Comparison of ENCODE assay signal across 8 cellular contexts in genomic region chr12:106136263-106136662, GRCh38. TPM values are rescaled to one million over a fixed set of nuclear protein-coding genes. Genes with fewer than 3 reads are reported as not detected.
DNase-seq lines count a peak whose midpoint lies in the region; ATAC-seq and TF ChIP-seq lines count a peak whose summit lies in the region.

No MANE protein-coding gene starts in this region.

- H3K4me1 Mint-ChIP-seq in activated CD4-positive, alpha-beta memory T cell treated with anti-CD3 and anti-CD28 coated beads, Interleukin-2, amount 10 ng/mL, durations not matched to agents 7 days and 5 days, result peaks cover 7% of the 10 kb centered on the region

- no peak overlapping the region for H3K27ac Mint-ChIP-seq in activated CD4-positive, alpha-beta memory T cell treated with anti-CD3 and anti-CD28 coated beads, Interleukin-2, amount 10 ng/mL, durations not matched to agents 7 days and 5 days

- H3K4me3 ChIP-seq in BJ (ENCODE audit: low read depth, low read length) (peak overlapping the region; percentile 85), HEK293 (ENCODE audit: low read depth, low read length) (no peak overlapping the region)

- no peaks in the 10 kb centered on the region for H3K27me3 ChIP-seq in BJ (ENCODE audit: control insufficient read depth, insufficient read depth, low read length)

- CTCF ChIA-PET in BJ (lab: Yijun Ruan, JAX) (interaction anchor here (0.6 to 6.5 kb wide), 53 partner anchors 9 to 731 kb away, joined by 3 to 57 read pairs (median 4); no protein-coding TSS in a partner anchor), HEK293 (lab: Yijun Ruan, JAX) (interaction anchor here (0.6 to 6.2 kb wide), 53 partner anchors 8 to 819 kb away, joined by 3 to 55 read pairs (median 4); no protein-coding TSS in a partner anchor)
- CTCF ChIA-PET in activated CD4-positive, alpha-beta memory T cell treated with anti-CD3 and anti-CD28 coated beads, Interleukin-2, amount 10 ng/mL, durations not matched to agents 7 days and 5 days (lab: Charles Lee), result interaction anchor here (0.9 to 3.8 kb wide), 10 partner anchors 9 to 715 kb away, joined by 3 to 34 read pairs (median 4); no protein-coding TSS in a partner anchor

- POLR2A ChIA-PET in BJ (lab: Charles Lee) (interaction anchor here (0.6 to 0.9 kb wide), 4 partner anchors 62 to 644 kb away, joined by 3 to 5 read pairs (median 4); no protein-coding TSS in a partner anchor), HEK293 (lab: Yijun Ruan, JAX) (interaction anchor here (0.7 to 1.4 kb wide), 3 partner anchors 90 to 431 kb away, joined by 3 to 4 read pairs (median 3); no protein-coding TSS in a partner anchor)
- POLR2A ChIA-PET in activated CD4-positive, alpha-beta memory T cell treated with anti-CD3 and anti-CD28 coated beads, Interleukin-2, amount 10 ng/mL, durations not matched to agents 7 days and 5 days (lab: Charles Lee), result no interaction called here

- H3K36me3 Mint-ChIP-seq in activated CD4-positive, alpha-beta memory T cell treated with anti-CD3 and anti-CD28 coated beads, Interleukin-2, amount 10 ng/mL, durations not matched to agents 7 days and 5 days (ENCODE audit: low read depth), result no peaks in the 10 kb centered on the region

- H3K36me3 ChIP-seq in BJ (ENCODE audit: control insufficient read depth, insufficient read depth, low read length) (no peaks in the 10 kb centered on the region), HEK293 (ENCODE audit: control insufficient read depth in 2 of 2, insufficient read depth in 1 of 2, low read length in 2 of 2) (no peaks in the 10 kb centered on the region)

- peak; percentile 62 for DNase-seq in BJ (ENCODE audit: low read depth)
- DNase-seq in NCI-H69 (lab: John Stamatoyannopoulos, UW), result peak; percentile 94
- DNase-seq in activated CD4-positive, alpha-beta memory T cell treated with anti-CD3 and anti-CD28 coated beads, Interleukin-2, amount 10 ng/mL, durations not matched to agents 7 days and 5 days, result peak; percentile 72
- DNase-seq in effector CD8-positive, alpha-beta T cell (lab: John Stamatoyannopoulos, UW), result peak; percentile 56
- DNase-seq in lung microvascular endothelial cell (ENCODE audit: low read depth in 2 of 2), result peak; percentile 90 to 94
- peak; percentile 20 to 69 (median 22) for DNase-seq in stimulated activated CD4-positive, alpha-beta T cell treated with anti-CD3 and anti-CD28 coated beads, TNF-alpha, amount 100 ng/mL, for 1 hour (ENCODE audit: low read depth in 3 of 3, low spot score in 1 of 3)

- no peak overlapping the region for H3K4me3 Mint-ChIP-seq in activated CD4-positive, alpha-beta memory T cell treated with anti-CD3 and anti-CD28 coated beads, Interleukin-2, amount 10 ng/mL, durations not matched to agents 7 days and 5 days

- ATAC-seq in HG03520 (IDR thresholded peaks at IDR 0.05; ENCODE audit: unreplicated experiment), result no peak

- peak overlapping the region; percentile 8; the same call in 1 of the 2 replicates for H3K27ac ChIP-seq in HEK293 (ENCODE audit: extremely low read depth, low read depth, low read length)

- H3K27me3 Mint-ChIP-seq in activated CD4-positive, alpha-beta memory T cell treated with anti-CD3 and anti-CD28 coated beads, Interleukin-2, amount 10 ng/mL, durations not matched to agents 7 days and 5 days, result peaks cover 64% of the 10 kb centered on the region

- H3K9me3 ChIP-seq in HEK293 (ENCODE audit: control insufficient read depth, insufficient read depth, low read depth, low read length), result no peaks in the 10 kb centered on the region

- peaks cover 18% of the 10 kb centered on the region for H3K4me1 ChIP-seq in HEK293 (ENCODE audit: control insufficient read depth, insufficient read depth, low read length)

- TF ChIP-seq CTCF in BJ (IDR thresholded peaks at IDR 0.05; ENCODE audit: insufficient read depth, low read depth, low read length), result peak; percentile 75
- TF ChIP-seq CTCF in HEK293 (tag by site-specific recombination; IDR thresholded peaks at IDR 0.05), result peak; percentile 82

- no peaks in the 10 kb centered on the region for H3K9me3 Mint-ChIP-seq in activated CD4-positive, alpha-beta memory T cell treated with anti-CD3 and anti-CD28 coated beads, Interleukin-2, amount 10 ng/mL, durations not matched to agents 7 days and 5 days

TF ChIP-seq in HEK293, 187 proteins besides CTCF, POLR2A, EP300 and RAD21 (continues in another document):
- TF ChIP-seq GFI1B (tag by site-specific recombination; IDR thresholded peaks at IDR 0.05) (peak; percentile 57; the same call in 1 of the 2 replicates), MZF1 (tag by site-specific recombination; IDR thresholded peaks at IDR 0.05; ENCODE audit: borderline replicate concordance) (peak; percentile 41), ZNF544 (tag by site-specific recombination; IDR thresholded peaks at IDR 0.05) (no peak), ZBTB44 (tag by site-specific recombination; IDR thresholded peaks at IDR 0.05) (0 out of 2 replicates have a peak, but pooled peaks have one; percentile 33), ZNF561 (tag by site-specific recombination; IDR thresholded peaks at IDR 0.05; ENCODE audit: borderline replicate concordance) (0 out of 2 replicates have a peak, but pooled peaks have one; percentile 42), ZEB2 (tag by site-specific recombination; IDR thresholded peaks at IDR 0.05) (0 out of 2 replicates have a peak, but pooled peaks have one; percentile 24), ZSCAN30 (tag by site-specific recombination; IDR thresholded peaks at IDR 0.05) (peak; percentile 47; the same call in 1 of the 2 replicates), ZIC2 (tag by site-specific recombination; IDR thresholded peaks at IDR 0.05) (peak; percentile 45), ZNF184 (tag by site-specific recombination; IDR thresholded peaks at IDR 0.05) (0 out of 2 replicates have a peak, but pooled peaks have one; percentile 22), ZBTB6 (tag by site-specific recombination; IDR thresholded peaks at IDR 0.05) (0 out of 2 replicates have a peak, but pooled peaks have one; percentile 13), ZNF391 (tag by site-specific recombination; IDR thresholded peaks at IDR 0.05; ENCODE audit: borderline replicate concordance, low read depth) (0 out of 2 replicates have a peak, but pooled peaks have one; percentile 24), ZNF366 (tag by site-specific recombination; conservative IDR thresholded peaks at IDR 0.05) (no peak), ZSCAN5A (tag by site-specific recombination; IDR thresholded peaks at IDR 0.05) (peak; percentile 54; the same call in 1 of the 2 replicates), ZNF639 (tag by site-specific recombination; IDR thresholded peaks at IDR 0.05) (no peak), ZFP41 (tag by site-specific recombination; IDR thresholded peaks at IDR 0.05; ENCODE audit: borderline replicate concordance) (no peak)

RNA-seq across cellular contexts. Expression of gene NUAK1, which starts 2.5 kb away (rescaled TPM):
- polyA plus RNA-seq in BJ (2011; rRNA removed), result 37.0 and 40.0 TPM in 2 replicates
- polyA minus RNA-seq in BJ (2011; rRNA and poly(A)+ RNA removed), result 43.2 and 60.7 TPM in 2 replicates
- not detected for total RNA-seq in activated CD4-positive, alpha-beta memory T cell treated with anti-CD3 and anti-CD28 coated beads, Interleukin-2, amount 10 ng/mL, durations not matched to agents 7 days and 5 days
- total RNA-seq in lung microvascular endothelial cell, result 21.4 and 32.5 TPM in 2 replicates

Comparison
In these comparisons a context has a peak if more than half of its experiments do, and no peak if none do; other contexts are left out.
1. DNase-seq: peak in every context shown above with its lines; median percentile 94 in NCI-H69; 92 in lung microvascular endothelial cell; 72 in activated CD4-positive, alpha-beta memory T cell treated with anti-CD3 and anti-CD28 coated beads, Interleukin-2, amount 10 ng/mL, durations not matched to agents 7 days and 5 days; 62 in BJ; 56 in effector CD8-positive, alpha-beta T cell; 22 in stimulated activated CD4-positive, alpha-beta T cell treated with anti-CD3 and anti-CD28 coated beads, TNF-alpha, amount 100 ng/mL, for 1 hour.
2. RNA of gene NUAK1, which starts 2.5 kb away (total RNA-seq): 21.4 to 32.5 TPM in lung microvascular endothelial cell; not detected in activated CD4-positive, alpha-beta memory T cell treated with anti-CD3 and anti-CD28 coated beads, Interleukin-2, amount 10 ng/mL, durations not matched to agents 7 days and 5 days; every median in the first group is over 10 times any median in the second.